In the genomic region with DNA sequence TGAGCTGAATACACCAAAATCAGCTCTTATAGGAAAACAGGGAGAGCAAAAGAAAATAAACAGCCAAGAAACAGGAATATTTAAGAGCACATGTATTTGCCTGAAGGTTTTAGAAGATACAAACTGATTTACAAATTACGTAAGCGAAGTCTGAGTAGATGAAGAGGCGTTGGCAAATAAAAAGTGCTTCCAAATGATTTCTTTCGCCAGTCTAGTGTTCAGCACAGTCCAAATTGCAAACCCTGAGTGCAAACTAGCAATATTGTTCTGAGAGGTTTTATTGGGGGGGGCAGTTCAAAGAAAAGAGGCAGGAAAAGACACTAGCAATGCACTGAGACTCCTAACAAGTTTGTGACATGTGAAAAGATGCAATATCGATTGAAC, we compare ENCODE assay signal across 16 cellular contexts. TPM values are rescaled to one million over a fixed set of nuclear protein-coding genes. Genes with fewer than 3 reads are reported as not detected.
DNase-seq lines count a peak whose midpoint lies in the region; ATAC-seq, FAIRE-seq and TF ChIP-seq lines count a peak whose summit lies in the region.
"Had no signal": no experiment of that assay in that cellular context is flagged by ENCODE, and none has a peak within 500 bp of the region (broad histone marks: within the 10 kb centered on the region; RNA-seq: fewer than 3 reads in every experiment).

No MANE protein-coding gene starts in this region.

- no peak overlapping the region for H3K4me2 ChIP-seq in PC-3 (ENCODE audit: low read length)

- H3K4me3 Mint-ChIP-seq in brain: peak overlapping the region in 4 of 5 experiments; percentile 35 to 68 (median 50)
- H3K4me3 Mint-ChIP-seq: activated T-helper 17 cell treated with anti-CD3 and anti-CD28 coated beads, Interleukin-2, amount 50 U/mL, for 72 hours; dendritic cell treated with granulocyte-macrophage colony-stimulating factor and Interleukin-4, amounts not matched to agents 40 ng/mL and 50 ng/mL, for 4 days had no signal

- POLR2A ChIA-PET in PC-3 (lab: Charles Lee; ENCODE audit: unreplicated experiment): no interaction called here

- intact Hi-C loops in PC-3 (cut with micrococcal nuclease) (no loop called here), stomach (cut with DNase I; ENCODE audit: low total_unique reads) (no loop called here)

- no peak for TF ChIP-seq EP300 in stomach (IDR thresholded peaks at IDR 0.05)

- no peaks in the 10 kb centered on the region for H3K4me1 ChIP-seq in PC-3 (ENCODE audit: insufficient read depth, low read length)
- peaks cover 21 to 71% (median 62%) of the 10 kb centered on the region in 4 donors for H3K4me1 ChIP-seq in stomach
- H3K4me1 ChIP-seq: Caco-2 had no signal

- 0 out of 2 replicates have a peak overlapping the region, but pooled peaks have one; percentile 57 for H2AFZ ChIP-seq in PC-3 (ENCODE audit: low read length)

- H3K9me3 Mint-ChIP-seq in brain: peaks cover 0 to 3% (median 0%) of the 10 kb centered on the region in 5 experiments
- H3K9me3 Mint-ChIP-seq: activated T-helper 17 cell treated with anti-CD3 and anti-CD28 coated beads, Interleukin-2, amount 50 U/mL, for 72 hours; dendritic cell treated with granulocyte-macrophage colony-stimulating factor and Interleukin-4, amounts not matched to agents 40 ng/mL and 50 ng/mL, for 4 days had no signal

- H3K9me2 ChIP-seq in PC-3 (replicated peaks; ENCODE audit: low read length): no peaks in the 10 kb centered on the region

- no peak overlapping the region for H3K9ac ChIP-seq in PC-3 (ENCODE audit: low read length)

- H4K20me1 ChIP-seq in PC-3 (ENCODE audit: low read length): no peaks in the 10 kb centered on the region

- TF ChIP-seq POLR2A in stomach (IDR thresholded peaks at IDR 0.05): no peak

- TF ChIP-seq CTCF in PC-3 (conservative IDR thresholded peaks at IDR 0.05; ENCODE audit: low read depth, low read length): no peak
- TF ChIP-seq CTCF in brain (conservative IDR thresholded peaks at IDR 0.05): no peak
- TF ChIP-seq CTCF in stomach (IDR thresholded peaks at IDR 0.05): no peak

- no peak for DNase-seq in PC-3
- DNase-seq in stomach: no peak
- DNase-seq in COLO668 (lab: John Stamatoyannopoulos, UW; ENCODE audit: unreplicated experiment): no peak
- DNase-seq in activated naive CD4-positive, alpha-beta T cell treated with Interleukin-2 at 50 U/mL for 16 hours: no peak
- DNase-seq in stimulated activated CD4-positive, alpha-beta T cell treated with anti-CD3 and anti-CD28 coated beads, Interleukin-2, amount 100 ng/mL, for 24 hours: no peak
- DNase-seq: anterior cingulate cortex; Caco-2; NCI-H774; stimulated activated naive CD8-positive, alpha-beta T cell treated with anti-CD3 and anti-CD28 coated beads, Interleukin-15, Interleukin-2, amounts not matched to agents 100 U/mL and 50 U/mL, for 24 hours had no signal

- peaks cover 37% of the 10 kb centered on the region for H3K4me1 Mint-ChIP-seq in brain

- H3K36me3 ChIP-seq in PC-3 (ENCODE audit: low read depth, low read length): no peaks in the 10 kb centered on the region
- no peaks in the 10 kb centered on the region for H3K36me3 ChIP-seq in stomach

- BruUV-seq in PC-3 (replicated peaks; lab: Mats Ljungman, UMichigan): no TSS peak

- CTCF ChIA-PET in PC-3 (lab: Charles Lee): no interaction called here

- no peaks in the 10 kb centered on the region for H3K36me3 Mint-ChIP-seq in brain

- no peaks in the 10 kb centered on the region for H3K9me3 ChIP-seq in PC-3 (ENCODE audit: low read length)
- H3K9me3 ChIP-seq in stomach: no peaks in the 10 kb centered on the region
- H3K9me3 ChIP-seq: Caco-2 had no signal

- H3K27ac ChIP-seq in PC-3 (ENCODE audit: low read length): no peak overlapping the region
- H3K27ac ChIP-seq in stomach: peak overlapping the region; percentile 8 to 81 (median 69)
- H3K27ac ChIP-seq: VCaP had no signal

- H3K27ac Mint-ChIP-seq in brain: peak overlapping the region; percentile 34 to 88 (median 67)
- H3K27ac Mint-ChIP-seq: activated T-helper 17 cell treated with anti-CD3 and anti-CD28 coated beads, Interleukin-2, amount 50 U/mL, for 72 hours had no signal

- H3K79me2 ChIP-seq in PC-3 (ENCODE audit: low read length): no peaks in the 10 kb centered on the region

- H3K4me3 ChIP-seq in PC-3 (ENCODE audit: low read length) (no peak overlapping the region), stomach (peak overlapping the region in 3 of 4 donors; percentile 5 to 29 (median 8))

- H3K27me3 Mint-ChIP-seq in brain: no peaks in the 10 kb centered on the region
- H3K27me3 Mint-ChIP-seq: activated T-helper 17 cell treated with anti-CD3 and anti-CD28 coated beads, Interleukin-2, amount 50 U/mL, for 72 hours; dendritic cell treated with granulocyte-macrophage colony-stimulating factor and Interleukin-4, amounts not matched to agents 40 ng/mL and 50 ng/mL, for 4 days had no signal

- no peaks in the 10 kb centered on the region for H3F3A ChIP-seq in PC-3 (ENCODE audit: low read length, unreplicated experiment)

- no peaks in the 10 kb centered on the region for H3K27me3 ChIP-seq in PC-3 (ENCODE audit: low read length)
- H3K27me3 ChIP-seq in stomach: no peaks in the 10 kb centered on the region

- WGBS in stomach, 5 donors: 34 to 56% (median 42%) methylated on average over 5 of the region's 5 CpGs

- ATAC-seq in PC-3 (no peak), GM18868 (IDR thresholded peaks at IDR 0.05; ENCODE audit: unreplicated experiment) (no peak)
- ATAC-seq: activated T-helper 17 cell treated with anti-CD3 and anti-CD28 coated beads, Interleukin-2, amount 50 U/mL, for 72 hours; esophagus mucosa; stimulated activated naive CD8-positive, alpha-beta T cell treated with anti-CD3 and anti-CD28 coated beads, Interleukin-15, Interleukin-2, amounts not matched to agents 100 U/mL and 50 U/mL, for 24 hours had no signal

- peak; percentile 45 for FAIRE-seq in islet of Langerhans (lab: Jason Lieb, UNC)

RNA-seq across cellular contexts. Expression of a gene that starts 8.1 kb away (rescaled TPM):
- 21.5 and 23.9 TPM in 2 replicates for total RNA-seq in PC-3 (2014; rRNA removed)
- 12.1 TPM for polyA plus RNA-seq in brain (ENCODE audit: insufficient read depth, low read depth, low replicate concordance)
- total RNA-seq in stomach: 100 to 1,000 TPM in 1 of 5 donors, 10 to 100 TPM in 4; 56.7 to 302 (median 70.3) TPM
- 10 to 100 TPM; 19.9 to 27.9 (median 26.3) TPM for polyA plus RNA-seq in stomach
